Comparison of ENCODE assay signal across 1 cellular context in the genomic region with DNA sequence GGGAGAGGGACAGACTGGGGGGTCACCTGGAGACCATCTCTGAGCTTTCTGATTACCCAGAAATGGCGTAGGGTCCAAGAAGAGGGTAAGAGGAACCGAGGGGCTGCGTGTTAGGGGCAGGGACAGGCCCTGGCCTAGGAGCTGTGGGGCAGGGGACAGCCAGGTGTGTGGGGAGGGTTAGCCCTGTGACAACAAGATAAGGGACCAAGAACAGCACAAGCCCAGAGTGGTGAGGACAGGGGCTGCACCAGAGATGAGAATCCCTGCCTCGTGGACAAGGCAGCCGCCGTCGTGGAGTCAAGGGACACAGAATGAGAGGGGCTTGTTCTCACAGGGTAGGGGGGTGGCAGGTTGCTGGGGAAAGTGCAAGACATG.
A peak's percentile ranks its signal among the peaks of the same experiment; 100 is the strongest.
TF ChIP-seq lines count a peak whose summit lies in the region.

No MANE protein-coding gene starts in this region.

TF ChIP-seq in HepG2, 621 proteins besides CTCF, POLR2A, EP300 and RAD21:
- TF ChIP-seq ZNF407 (CRISPR knock-in tag; IDR thresholded peaks at IDR 0.05; ENCODE audit: not compliant biosample characterization) (peak; percentile 49), ZIK1 (CRISPR knock-in tag; IDR thresholded peaks at IDR 0.05; ENCODE audit: borderline replicate concordance, low read depth) (0 out of 2 replicates have a peak, but pooled peaks have one; percentile 51), PLSCR1 (CRISPR knock-in tag; IDR thresholded peaks at IDR 0.05; ENCODE audit: borderline replicate concordance) (no peak), ZNF264 (CRISPR knock-in tag; IDR thresholded peaks at IDR 0.05) (no peak), ZNF33A (CRISPR knock-in tag; IDR thresholded peaks at IDR 0.05; ENCODE audit: borderline replicate concordance) (no peak), SIN3A (IDR thresholded peaks at IDR 0.05; ENCODE audit: borderline replicate concordance, low read depth, low read length) (no peak), STAG1 (CRISPR knock-in tag; IDR thresholded peaks at IDR 0.05) (no peak), ZNF597 (CRISPR knock-in tag; IDR thresholded peaks at IDR 0.05) (no peak), NCOA2 (CRISPR knock-in tag; IDR thresholded peaks at IDR 0.05) (no peak), ZNF614 (CRISPR knock-in tag; IDR thresholded peaks at IDR 0.05; ENCODE audit: borderline replicate concordance) (no peak), ZNF343 (CRISPR knock-in tag; IDR thresholded peaks at IDR 0.05) (no peak), ZNF891 (CRISPR knock-in tag; IDR thresholded peaks at IDR 0.05) (peak; percentile 42; the same call in 1 of the 2 replicates), GABPA (IDR thresholded peaks at IDR 0.05; ENCODE audit: low read depth, low read length) (no peak), GABPA (CRISPR knock-in tag; IDR thresholded peaks at IDR 0.05; ENCODE audit: low read depth) (no peak), NR3C1 (CRISPR knock-in tag; IDR thresholded peaks at IDR 0.05) (no peak), MAF1 (CRISPR knock-in tag; IDR thresholded peaks at IDR 0.05; ENCODE audit: borderline replicate concordance) (no peak), ZNF354B (CRISPR knock-in tag; IDR thresholded peaks at IDR 0.05) (no peak), ZFYVE20 (CRISPR knock-in tag; IDR thresholded peaks at IDR 0.05; ENCODE audit: borderline replicate concordance, low read depth) (no peak), PLRG1 (conservative IDR thresholded peaks at IDR 0.05) (no peak), ZNF546 (CRISPR knock-in tag; conservative IDR thresholded peaks at IDR 0.05) (0 out of 2 replicates have a peak, but pooled peaks have one; percentile 69)
- TF ChIP-seq, protein P1, sequence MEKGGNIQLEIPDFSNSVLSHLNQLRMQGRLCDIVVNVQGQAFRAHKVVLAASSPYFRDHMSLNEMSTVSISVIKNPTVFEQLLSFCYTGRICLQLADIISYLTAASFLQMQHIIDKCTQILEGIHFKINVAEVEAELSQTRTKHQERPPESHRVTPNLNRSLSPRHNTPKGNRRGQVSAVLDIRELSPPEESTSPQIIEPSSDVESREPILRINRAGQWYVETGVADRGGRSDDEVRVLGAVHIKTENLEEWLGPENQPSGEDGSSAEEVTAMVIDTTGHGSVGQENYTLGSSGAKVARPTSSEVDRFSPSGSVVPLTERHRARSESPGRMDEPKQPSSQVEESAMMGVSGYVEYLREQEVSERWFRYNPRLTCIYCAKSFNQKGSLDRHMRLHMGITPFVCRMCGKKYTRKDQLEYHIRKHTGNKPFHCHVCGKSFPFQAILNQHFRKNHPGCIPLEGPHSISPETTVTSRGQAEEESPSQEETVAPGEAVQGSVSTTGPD (CRISPR knock-in tag; IDR thresholded peaks at IDR 0.05): no peak
- TF ChIP-seq, protein P2, sequence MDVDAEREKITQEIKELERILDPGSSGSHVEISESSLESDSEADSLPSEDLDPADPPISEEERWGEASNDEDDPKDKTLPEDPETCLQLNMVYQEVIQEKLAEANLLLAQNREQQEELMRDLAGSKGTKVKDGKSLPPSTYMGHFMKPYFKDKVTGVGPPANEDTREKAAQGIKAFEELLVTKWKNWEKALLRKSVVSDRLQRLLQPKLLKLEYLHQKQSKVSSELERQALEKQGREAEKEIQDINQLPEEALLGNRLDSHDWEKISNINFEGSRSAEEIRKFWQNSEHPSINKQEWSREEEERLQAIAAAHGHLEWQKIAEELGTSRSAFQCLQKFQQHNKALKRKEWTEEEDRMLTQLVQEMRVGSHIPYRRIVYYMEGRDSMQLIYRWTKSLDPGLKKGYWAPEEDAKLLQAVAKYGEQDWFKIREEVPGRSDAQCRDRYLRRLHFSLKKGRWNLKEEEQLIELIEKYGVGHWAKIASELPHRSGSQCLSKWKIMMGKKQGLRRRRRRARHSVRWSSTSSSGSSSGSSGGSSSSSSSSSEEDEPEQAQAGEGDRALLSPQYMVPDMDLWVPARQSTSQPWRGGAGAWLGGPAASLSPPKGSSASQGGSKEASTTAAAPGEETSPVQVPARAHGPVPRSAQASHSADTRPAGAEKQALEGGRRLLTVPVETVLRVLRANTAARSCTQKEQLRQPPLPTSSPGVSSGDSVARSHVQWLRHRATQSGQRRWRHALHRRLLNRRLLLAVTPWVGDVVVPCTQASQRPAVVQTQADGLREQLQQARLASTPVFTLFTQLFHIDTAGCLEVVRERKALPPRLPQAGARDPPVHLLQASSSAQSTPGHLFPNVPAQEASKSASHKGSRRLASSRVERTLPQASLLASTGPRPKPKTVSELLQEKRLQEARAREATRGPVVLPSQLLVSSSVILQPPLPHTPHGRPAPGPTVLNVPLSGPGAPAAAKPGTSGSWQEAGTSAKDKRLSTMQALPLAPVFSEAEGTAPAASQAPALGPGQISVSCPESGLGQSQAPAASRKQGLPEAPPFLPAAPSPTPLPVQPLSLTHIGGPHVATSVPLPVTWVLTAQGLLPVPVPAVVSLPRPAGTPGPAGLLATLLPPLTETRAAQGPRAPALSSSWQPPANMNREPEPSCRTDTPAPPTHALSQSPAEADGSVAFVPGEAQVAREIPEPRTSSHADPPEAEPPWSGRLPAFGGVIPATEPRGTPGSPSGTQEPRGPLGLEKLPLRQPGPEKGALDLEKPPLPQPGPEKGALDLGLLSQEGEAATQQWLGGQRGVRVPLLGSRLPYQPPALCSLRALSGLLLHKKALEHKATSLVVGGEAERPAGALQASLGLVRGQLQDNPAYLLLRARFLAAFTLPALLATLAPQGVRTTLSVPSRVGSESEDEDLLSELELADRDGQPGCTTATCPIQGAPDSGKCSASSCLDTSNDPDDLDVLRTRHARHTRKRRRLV (CRISPR knock-in tag; IDR thresholded peaks at IDR 0.05): no peak
- TF ChIP-seq, protein P3, sequence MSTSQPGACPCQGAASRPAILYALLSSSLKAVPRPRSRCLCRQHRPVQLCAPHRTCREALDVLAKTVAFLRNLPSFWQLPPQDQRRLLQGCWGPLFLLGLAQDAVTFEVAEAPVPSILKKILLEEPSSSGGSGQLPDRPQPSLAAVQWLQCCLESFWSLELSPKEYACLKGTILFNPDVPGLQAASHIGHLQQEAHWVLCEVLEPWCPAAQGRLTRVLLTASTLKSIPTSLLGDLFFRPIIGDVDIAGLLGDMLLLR (CRISPR knock-in tag; IDR thresholded peaks at IDR 0.05): no peak
TF ChIP-seq in HepG2: peak in this region for 4.
